ENCODE assay signal across 16 cellular contexts in genomic region chr1:33128781-33129180, GRCh38. TPM values are rescaled to one million over a fixed set of nuclear protein-coding genes. Genes with fewer than 3 reads are reported as not detected.
DNase-seq lines count a peak whose midpoint lies in the region; ATAC-seq and TF ChIP-seq lines count a peak whose summit lies in the region.
"Had no signal": no experiment of that assay in that cellular context is flagged by ENCODE, and none has a peak within 500 bp of the region (broad histone marks: within the 10 kb centered on the region; RNA-seq: fewer than 3 reads in every experiment).

No MANE protein-coding gene starts in this region.

- TF ChIP-seq EP300 in SK-N-SH (IDR thresholded peaks at IDR 0.05; ENCODE audit: borderline replicate concordance in 1 of 2, low read depth in 1 of 2, low read length in 1 of 2) (no peak), stomach (IDR thresholded peaks at IDR 0.05) (no peak)

- no peak overlapping the region; a peak in 1 of 4 replicates for H3K4me3 ChIP-seq in SK-N-SH (ENCODE audit: low read depth in 2 of 2, low read length in 1 of 2)
- peak overlapping the region; percentile 20 for H3K4me3 ChIP-seq in iPS-15b (ENCODE audit: low read depth, low read length)
- no peak overlapping the region for H3K4me3 ChIP-seq in stomach
- H3K4me3 ChIP-seq: mucosa of descending colon had no signal

- no peak overlapping the region for H2AFZ ChIP-seq in SK-N-SH (ENCODE audit: low read depth)

- no peak overlapping the region for H3K4me3 Mint-ChIP-seq in stimulated activated naive CD8-positive, alpha-beta T cell treated with anti-CD3 and anti-CD28 coated beads, Interleukin-15, Interleukin-2, amounts not matched to agents 100 ng/mL and 50 ng/mL, for 24 hours

- CTCF ChIA-PET in SK-N-SH (lab: Yijun Ruan, JAX) = interaction anchor here (1.1 kb wide), 1 partner anchor 484 kb away, joined by 3 read pairs; no protein-coding TSS in a partner anchor

- no peak for ATAC-seq in stimulated activated naive CD8-positive, alpha-beta T cell treated with anti-CD3 and anti-CD28 coated beads, Interleukin-15, Interleukin-2, amounts not matched to agents 100 U/mL and 50 U/mL, for 24 hours
- ATAC-seq: mucosa of descending colon had no signal

- H3K27me3 ChIP-seq in SK-N-SH (ENCODE audit: insufficient read depth) (no peaks in the 10 kb centered on the region), iPS-15b (ENCODE audit: control insufficient read depth, insufficient read depth, low read length) (no peaks in the 10 kb centered on the region), stomach (no peaks in the 10 kb centered on the region)
- H3K27me3 ChIP-seq: BE2C, dorsolateral prefrontal cortex had no signal

- intact Hi-C loops in stomach (cut with DNase I; ENCODE audit: low total_unique reads) = no loop called here

- H3K27me3 Mint-ChIP-seq in stimulated activated naive CD8-positive, alpha-beta T cell treated with anti-CD3 and anti-CD28 coated beads, Interleukin-15, Interleukin-2, amounts not matched to agents 100 ng/mL and 50 ng/mL, for 24 hours = no peaks in the 10 kb centered on the region

- H3K4me2 ChIP-seq in SK-N-SH = peak overlapping the region; percentile 91

- POLR2A ChIA-PET in SK-N-SH (lab: Yijun Ruan, JAX) = no interaction called here

- H3K36me3 ChIP-seq in SK-N-SH (replicated peaks in 1 of 2; ENCODE audit: control insufficient read depth in 1 of 2, insufficient read depth in 2 of 2, low read length in 1 of 2) = no peaks in the 10 kb centered on the region
- H3K36me3 ChIP-seq in iPS-15b (ENCODE audit: control insufficient read depth, insufficient read depth, low read length) = no peaks in the 10 kb centered on the region
- peaks cover 0 to 13% (median 0%) of the 10 kb centered on the region in 4 donors for H3K36me3 ChIP-seq in stomach
- H3K36me3 ChIP-seq: BE2C had no signal

- H3K9ac ChIP-seq in SK-N-SH (no peak overlapping the region), iPS-15b (ENCODE audit: low read depth, low read length) (no peak overlapping the region)

- peaks cover 21% of the 10 kb centered on the region for H3K79me2 ChIP-seq in SK-N-SH (ENCODE audit: insufficient read depth)

- peak overlapping the region; percentile 13 for H3K27ac Mint-ChIP-seq in stimulated activated naive CD8-positive, alpha-beta T cell treated with anti-CD3 and anti-CD28 coated beads, Interleukin-15, Interleukin-2, amounts not matched to agents 100 ng/mL and 50 ng/mL, for 24 hours

- peaks cover 22% of the 10 kb centered on the region for H3K36me3 Mint-ChIP-seq in stimulated activated naive CD8-positive, alpha-beta T cell treated with anti-CD3 and anti-CD28 coated beads, Interleukin-15, Interleukin-2, amounts not matched to agents 100 ng/mL and 50 ng/mL, for 24 hours (ENCODE audit: low read depth)

- H3K9me3 Mint-ChIP-seq in stimulated activated naive CD8-positive, alpha-beta T cell treated with anti-CD3 and anti-CD28 coated beads, Interleukin-15, Interleukin-2, amounts not matched to agents 100 ng/mL and 50 ng/mL, for 24 hours = peaks cover 6% of the 10 kb centered on the region

- H4K20me1 ChIP-seq in SK-N-SH (ENCODE audit: insufficient read depth) = no peaks in the 10 kb centered on the region

- no peak for TF ChIP-seq POLR2A in stomach (IDR thresholded peaks at IDR 0.05)

- no peak for TF ChIP-seq RAD21 in SK-N-SH (IDR thresholded peaks at IDR 0.05; ENCODE audit: low read length)

- no peaks in the 10 kb centered on the region for H3K9me2 ChIP-seq in SK-N-SH

- WGBS in SK-N-SH (ENCODE audit: low lambda C conversion rate) = 94% methylated on average over 4 of the region's 4 CpGs
- WGBS in stomach, 5 donors = 58 to 81% (median 68%) methylated on average over 4 of the region's 4 CpGs

- peaks cover 12 to 16% of the 10 kb centered on the region in 2 experiments for H3K4me1 ChIP-seq in SK-N-SH (ENCODE audit: control insufficient read depth in 1 of 2, insufficient read depth in 2 of 2, low read depth in 1 of 2, low read length in 1 of 2)
- peaks cover 3% of the 10 kb centered on the region for H3K4me1 ChIP-seq in iPS-15b (ENCODE audit: control insufficient read depth, insufficient read depth, low read length)
- H3K4me1 ChIP-seq in stomach = peaks cover 11 to 34% (median 25%) of the 10 kb centered on the region in 4 donors
- H3K4me1 ChIP-seq: BE2C had no signal

- H3K27ac ChIP-seq in SK-N-SH (ENCODE audit: low read depth in 2 of 2, low read length in 1 of 2) = 0 out of 4 replicates have a peak overlapping the region, but pooled peaks of 1 of the 2 experiments have one; percentile 96
- H3K27ac ChIP-seq in stomach = no peak overlapping the region

- no peak for TF ChIP-seq CTCF in SK-N-SH (IDR thresholded peaks at IDR 0.05)
- no peak for TF ChIP-seq CTCF in stomach (IDR thresholded peaks at IDR 0.05)

- no peak for DNase-seq in stimulated activated naive CD8-positive, alpha-beta T cell treated with anti-CD3 and anti-CD28 coated beads, Interleukin-15, Interleukin-2, amounts not matched to agents 100 U/mL and 50 U/mL, for 24 hours
- DNase-seq in SK-N-SH (no peak), islet precursor cell (no peak), HuH-7.5 (ENCODE audit: low spot score) (no peak), kidney glomerular epithelial cell (lab: John Stamatoyannopoulos, UW) (no peak), stomach (no peak)
- DNase-seq: activated CD4-positive, alpha-beta T cell treated with anti-CD3 and anti-CD28 coated beads, Interleukin-2, amount 50 U/mL, for 48 hours; anterior cingulate cortex; BE2C; dorsolateral prefrontal cortex; foreskin fibroblast; mucosa of descending colon; NCI-H2107; stimulated activated CD4-positive, alpha-beta T cell treated with anti-CD3 and anti-CD28 coated beads, Interleukin-1b, Interleukin-23, amount 100 ng/mL, for 48 hours had no signal

- H3K9me3 ChIP-seq in SK-N-SH (no peaks in the 10 kb centered on the region), iPS-15b (ENCODE audit: control insufficient read depth, insufficient read depth, low read length) (no peaks in the 10 kb centered on the region), stomach (no peaks in the 10 kb centered on the region)
- H3K9me3 ChIP-seq: BE2C, mucosa of descending colon had no signal

- H3F3A ChIP-seq in SK-N-SH (replicated peaks; ENCODE audit: insufficient read depth) = peaks cover 7% of the 10 kb centered on the region

- peaks cover 44% of the 10 kb centered on the region for H3K4me1 Mint-ChIP-seq in stimulated activated naive CD8-positive, alpha-beta T cell treated with anti-CD3 and anti-CD28 coated beads, Interleukin-15, Interleukin-2, amounts not matched to agents 100 ng/mL and 50 ng/mL, for 24 hours (ENCODE audit: low read depth)

TF ChIP-seq in SK-N-SH, 30 proteins besides CTCF, POLR2A, EP300 and RAD21 (continues in another document):
- TF ChIP-seq FOSL2 (IDR thresholded peaks at IDR 0.05; ENCODE audit: borderline replicate concordance, low read depth) = no peak
- no peak for TF ChIP-seq FOXJ3 (CRISPR knock-in tag; IDR thresholded peaks at IDR 0.05)
- TF ChIP-seq, protein P1, sequence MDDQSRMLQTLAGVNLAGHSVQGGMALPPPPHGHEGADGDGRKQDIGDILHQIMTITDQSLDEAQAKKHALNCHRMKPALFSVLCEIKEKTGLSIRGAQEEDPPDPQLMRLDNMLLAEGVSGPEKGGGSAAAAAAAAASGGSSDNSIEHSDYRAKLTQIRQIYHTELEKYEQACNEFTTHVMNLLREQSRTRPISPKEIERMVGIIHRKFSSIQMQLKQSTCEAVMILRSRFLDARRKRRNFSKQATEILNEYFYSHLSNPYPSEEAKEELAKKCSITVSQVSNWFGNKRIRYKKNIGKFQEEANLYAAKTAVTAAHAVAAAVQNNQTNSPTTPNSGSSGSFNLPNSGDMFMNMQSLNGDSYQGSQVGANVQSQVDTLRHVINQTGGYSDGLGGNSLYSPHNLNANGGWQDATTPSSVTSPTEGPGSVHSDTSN (IDR thresholded peaks at IDR 0.05) = no peak
- no peak for TF ChIP-seq MXI1 (IDR thresholded peaks at IDR 0.05; ENCODE audit: low read depth, low read length)
- no peak for TF ChIP-seq IRF3 (IDR thresholded peaks at IDR 0.05; ENCODE audit: low read depth, low read length)
- no peak for TF ChIP-seq ELF1 (IDR thresholded peaks at IDR 0.05)
- TF ChIP-seq USF2 (IDR thresholded peaks at IDR 0.05; ENCODE audit: borderline replicate concordance, low read depth, low read length) = no peak
- TF ChIP-seq, protein P2, sequence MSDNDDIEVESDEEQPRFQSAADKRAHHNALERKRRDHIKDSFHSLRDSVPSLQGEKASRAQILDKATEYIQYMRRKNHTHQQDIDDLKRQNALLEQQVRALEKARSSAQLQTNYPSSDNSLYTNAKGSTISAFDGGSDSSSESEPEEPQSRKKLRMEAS (IDR thresholded peaks at IDR 0.05; ENCODE audit: low read depth) = no peak
- TF ChIP-seq NRF1 (IDR thresholded peaks at IDR 0.05; ENCODE audit: low read depth, low read length) = no peak
- TF ChIP-seq TCF12 (IDR thresholded peaks at IDR 0.05) = no peak
- TF ChIP-seq NFIC (IDR thresholded peaks at IDR 0.05; ENCODE audit: borderline replicate concordance) = no peak
- no peak for TF ChIP-seq SMC3 (IDR thresholded peaks at IDR 0.05; ENCODE audit: low read depth, low read length)

RNA-seq across cellular contexts. Expression of gene AZIN2, which starts 47.8 kb away (rescaled TPM):
- 17.8 and 20.6 TPM in 2 replicates for polyA plus RNA-seq in SK-N-SH (2012; rRNA removed)
- 9.1 and 13.7 TPM in 2 replicates for polyA plus RNA-seq in SK-N-SH (2012; cell fraction: cytosol; rRNA removed)
- polyA plus RNA-seq in SK-N-SH (2012; cell fraction: nucleus; rRNA removed) = 50.0 and 58.2 TPM in 2 replicates
- 10 to 100 TPM in 2 of 5 donors, 1 to 10 TPM in 2, not detected in 1; 2.0 to 39.7 (median 6.8) TPM for total RNA-seq in stomach
- 1 to 10 TPM in 2 of 3 donors, under 1 TPM in 1; 0.61 to 2.0 (median 1.1) TPM for polyA plus RNA-seq in stomach

RNA-seq across cellular contexts. Expression of gene TRIM62, which starts 53.1 kb away (rescaled TPM):
- polyA plus RNA-seq in SK-N-SH (2012; rRNA removed) (2.5 and 4.4 TPM in 2 replicates), stomach (1 to 10 TPM in 2 of 3 donors, under 1 TPM in 1; 0.76 to 3.2 (median 3.1) TPM)
- 1.8 and 2.7 TPM in 2 replicates for polyA plus RNA-seq in SK-N-SH (2012; cell fraction: cytosol; rRNA removed)
- polyA plus RNA-seq in SK-N-SH (2012; cell fraction: nucleus; rRNA removed) = 8.0 and 8.7 TPM in 2 replicates
- 10 to 100 TPM in 2 of 5 donors, 1 to 10 TPM in 3; 2.0 to 18.1 (median 4.5) TPM for total RNA-seq in stomach
